Comparison of ENCODE assay signal across 11 cellular contexts in the genomic region with DNA sequence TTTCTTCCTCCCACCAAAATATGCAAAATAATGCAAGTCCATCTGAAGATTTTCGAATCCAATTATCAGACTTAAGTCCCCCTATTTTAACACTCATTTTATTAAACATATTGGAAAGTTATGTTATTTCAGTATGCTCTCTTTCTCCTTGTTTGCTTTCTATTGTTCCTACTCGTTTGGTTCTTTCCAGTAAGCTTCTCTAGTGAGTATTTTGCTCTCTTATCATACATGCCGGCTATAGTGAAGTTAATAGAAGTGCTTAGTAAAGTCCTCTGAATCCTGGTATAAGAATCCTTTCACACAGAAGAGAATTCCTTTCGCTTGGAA. TPM values are rescaled to one million over a fixed set of nuclear protein-coding genes. Genes with fewer than 3 reads are reported as not detected.
DNase-seq lines count a peak whose midpoint lies in the region; ATAC-seq and TF ChIP-seq lines count a peak whose summit lies in the region.
"Had no signal": no experiment of that assay in that cellular context is flagged by ENCODE, and none has a peak within 500 bp of the region (broad histone marks: within the 10 kb centered on the region; RNA-seq: fewer than 3 reads in every experiment).

No MANE protein-coding gene starts in this region.

- H3K4me1 ChIP-seq in A673 (ENCODE audit: insufficient read depth, low read length, poor library complexity, severe bottlenecking), result peaks cover 15% of the 10 kb centered on the region
- peaks cover 0 to 25% (median 0%) of the 10 kb centered on the region in 4 donors for H3K4me1 ChIP-seq in Peyer's patch
- H3K4me1 ChIP-seq in hepatocyte (ENCODE audit: insufficient read depth), result peaks cover 28% of the 10 kb centered on the region
- H3K4me1 ChIP-seq in sigmoid colon, result peaks cover 0 to 35% (median 20%) of the 10 kb centered on the region in 4 donors
- peaks cover 2% of the 10 kb centered on the region; the same call in 1 of the 2 replicates for H3K4me1 ChIP-seq in H9 (ENCODE audit: insufficient read depth, low read length)

- DNase-seq in A673 (ENCODE audit: low spot score) (no peak), Peyer's patch (no peak), hepatocyte (ENCODE audit: low spot score) (no peak), sigmoid colon (no peak), foreskin melanocyte (no peak), H9 (no peak)
- DNase-seq: activated T-cell treated with anti-CD3 and anti-CD28 coated beads, Interleukin-2, amount 50 U/mL, for 1 hour; NCI-H446 had no signal

- no peaks in the 10 kb centered on the region for H3K27me3 ChIP-seq in A673 (replicated peaks; ENCODE audit: insufficient read depth, low read depth, low read length, poor library complexity)
- no peaks in the 10 kb centered on the region for H3K27me3 ChIP-seq in Peyer's patch
- H3K27me3 ChIP-seq in hepatocyte, result no peaks in the 10 kb centered on the region
- no peaks in the 10 kb centered on the region for H3K27me3 ChIP-seq in sigmoid colon
- H3K27me3 ChIP-seq in H9 (ENCODE audit: insufficient read depth, low read length), result no peaks in the 10 kb centered on the region

- no peak overlapping the region for H2BK15ac ChIP-seq in H9 (ENCODE audit: low read depth, low read length)

- no peaks in the 10 kb centered on the region for H3K9me3 Mint-ChIP-seq in H9

- H3K56ac ChIP-seq in H9 (ENCODE audit: insufficient read length, low read depth, low read length), result no peak overlapping the region

- no peaks in the 10 kb centered on the region for H3K36me3 Mint-ChIP-seq in H9 (ENCODE audit: insufficient read depth in 1 of 3, low read depth in 3 of 3)

- peak overlapping the region in 1 of 3 experiments; percentile 32; a peak in 1 of 7 replicates for H3K27ac Mint-ChIP-seq in H9

- no peak overlapping the region for H2BK12ac ChIP-seq in H9 (ENCODE audit: insufficient read length, low read depth, low read length)

- H3K4me2 ChIP-seq in hepatocyte (peak overlapping the region; percentile 74), H9 (ENCODE audit: insufficient read depth, insufficient read length, low read length) (no peak overlapping the region)

- H3K14ac ChIP-seq in H9 (ENCODE audit: insufficient read depth, low read length), result no peak overlapping the region

- peak overlapping the region; percentile 25 for H3K27ac ChIP-seq in A673 (ENCODE audit: low read depth, low read length, poor library complexity, severe bottlenecking)
- peak overlapping the region in 3 of 4 donors; percentile 54 to 78 (median 61) for H3K27ac ChIP-seq in Peyer's patch
- H3K27ac ChIP-seq in hepatocyte, result peak overlapping the region; percentile 54
- H3K27ac ChIP-seq in sigmoid colon, result peak overlapping the region; percentile 64 to 88 (median 80)
- no peak overlapping the region for H3K27ac ChIP-seq in H9 (ENCODE audit: insufficient read length, low read depth, low read length)
- H3K27ac ChIP-seq: RWPE1 had no signal

- no peak overlapping the region for H3K4ac ChIP-seq in H9 (ENCODE audit: low read depth, low read length)

- H4K20me1 ChIP-seq in hepatocyte (ENCODE audit: insufficient read depth, poor library complexity, severe bottlenecking) (no peaks in the 10 kb centered on the region), H9 (ENCODE audit: control insufficient read depth, insufficient read depth, insufficient read length) (no peaks in the 10 kb centered on the region)

- no peaks in the 10 kb centered on the region for H3K27me3 Mint-ChIP-seq in H9 (ENCODE audit: low read depth)

- BruUV-seq in A673 (replicated peaks; lab: Mats Ljungman, UMichigan), result no TSS peak

- H2BK5ac ChIP-seq in H9 (ENCODE audit: insufficient read length, low read length), result no peak overlapping the region

- TF ChIP-seq EP300 in sigmoid colon (IDR thresholded peaks at IDR 0.05), result no peak

- POLR2A ChIA-PET in A673 (lab: Charles Lee; ENCODE audit: low non-redundant PET), result interaction anchor here (0.6 kb wide), 1 partner anchor 120 kb away, joined by 4 read pairs; no protein-coding TSS in a partner anchor

- no peak overlapping the region for H4K5ac ChIP-seq in H9 (ENCODE audit: insufficient read length, low read depth, low read length)

- no peak overlapping the region for H3K9ac ChIP-seq in H9 (ENCODE audit: extremely low read depth, insufficient read length, low read length)

- no peak overlapping the region for H2AK5ac ChIP-seq in H9 (ENCODE audit: insufficient read length, low read length)

- no peaks in the 10 kb centered on the region for H3K9me3 ChIP-seq in A673 (ENCODE audit: low read depth, low read length, poor library complexity, severe bottlenecking)
- no peaks in the 10 kb centered on the region for H3K9me3 ChIP-seq in Peyer's patch
- H3K9me3 ChIP-seq in hepatocyte (ENCODE audit: low read depth), result no peaks in the 10 kb centered on the region
- H3K9me3 ChIP-seq in sigmoid colon, result no peaks in the 10 kb centered on the region
- H3K9me3 ChIP-seq in H9 (ENCODE audit: control insufficient read depth, low read depth, low read length), result no peaks in the 10 kb centered on the region

- no peak overlapping the region for H2BK120ac ChIP-seq in H9 (ENCODE audit: low read depth, low read length, poor library complexity, severe bottlenecking)

- intact Hi-C loops in A673 (cut with micrococcal nuclease; ENCODE audit: unreplicated experiment), result no loop called here
- intact Hi-C loops in sigmoid colon (cut with DNase I), result loop anchor here (5.0 kb wide), 3 partner anchors 70 to 130 kb away; no protein-coding TSS in a partner anchor

- no peak overlapping the region for H3K4me3 Mint-ChIP-seq in H9

- no peak for TF ChIP-seq CTCF in A673 (conservative IDR thresholded peaks at IDR 0.05; ENCODE audit: low read depth, low read length)
- no peak for TF ChIP-seq CTCF in Peyer's patch (IDR thresholded peaks at IDR 0.05)
- no peak for TF ChIP-seq CTCF in hepatocyte (IDR thresholded peaks at IDR 0.05; ENCODE audit: poor library complexity)
- no peak for TF ChIP-seq CTCF in sigmoid colon (IDR thresholded peaks at IDR 0.05)
- no peak for TF ChIP-seq CTCF in H9 (conservative IDR thresholded peaks at IDR 0.05)

- no peaks in the 10 kb centered on the region for H3K23me2 ChIP-seq in H9 (ENCODE audit: insufficient read length, low read depth, low read length, poor library complexity, severe bottlenecking)

- CTCF ChIA-PET in A673 (lab: Charles Lee), result no interaction called here

- H3K79me1 ChIP-seq in H9 (ENCODE audit: insufficient read depth, low read depth, low read length, poor library complexity, severe bottlenecking), result no peaks in the 10 kb centered on the region

- no peak for TF ChIP-seq POLR2A in Peyer's patch (IDR thresholded peaks at IDR 0.05)
- TF ChIP-seq POLR2A in sigmoid colon (IDR thresholded peaks at IDR 0.05), result no peak

- H3K23ac ChIP-seq in H9 (ENCODE audit: insufficient read length, low read depth, low read length), result no peak overlapping the region

- H3K79me2 ChIP-seq in hepatocyte (peaks cover 50% of the 10 kb centered on the region), H9 (ENCODE audit: insufficient read depth, low read length) (no peaks in the 10 kb centered on the region)

- no peak overlapping the region for H4K8ac ChIP-seq in H9 (replicated peaks; ENCODE audit: insufficient read length, low read depth, low read length)

- no peaks in the 10 kb centered on the region for H3K9me2 ChIP-seq in hepatocyte (replicated peaks; ENCODE audit: insufficient read depth)

- ATAC-seq in HG03095 (IDR thresholded peaks at IDR 0.05; ENCODE audit: unreplicated experiment) (no peak), GM21576 (IDR thresholded peaks at IDR 0.05; ENCODE audit: unreplicated experiment) (no peak)

- no peak overlapping the region for H2BK20ac ChIP-seq in H9 (ENCODE audit: low read depth, low read length, poor library complexity, severe bottlenecking)

- no peak overlapping the region for H4K91ac ChIP-seq in H9 (ENCODE audit: insufficient read length, low read depth, low read length)

- 50% methylated on average over 4 of the region's 4 CpGs for WGBS in hepatocyte (ENCODE audit: low lambda C conversion rate, missing lambda C conversion rate)
- 2 to 12% methylated on average over 4 of the region's 4 CpGs for WGBS in sigmoid colon, 2 donors
- no CpG with 5 or more reads among the region's 4 CpGs for WGBS in H9 (ENCODE audit: extremely low coverage, insufficient read length, low lambda C conversion rate)

- H3K4me1 Mint-ChIP-seq in H9, result peaks cover 11 to 15% of the 10 kb centered on the region in 2 experiments

- H3K36me3 ChIP-seq in A673 (ENCODE audit: insufficient read depth, low read length, poor library complexity, severe bottlenecking) (no peaks in the 10 kb centered on the region), Peyer's patch (no peaks in the 10 kb centered on the region), hepatocyte (replicated peaks; ENCODE audit: insufficient read depth, low read depth) (no peaks in the 10 kb centered on the region), sigmoid colon (no peaks in the 10 kb centered on the region)

- peak overlapping the region; percentile 8 for H3K4me3 ChIP-seq in A673 (ENCODE audit: low read depth, low read length, poor library complexity, severe bottlenecking)
- H3K4me3 ChIP-seq in Peyer's patch, result peak overlapping the region in 3 of 4 donors; percentile 22 to 55 (median 52)
- peak overlapping the region; percentile 34 for H3K4me3 ChIP-seq in hepatocyte
- peak overlapping the region; percentile 44 to 58 (median 49) for H3K4me3 ChIP-seq in sigmoid colon

- no peak overlapping the region for H3K18ac ChIP-seq in H9 (ENCODE audit: insufficient read length, low read depth, low read length)

- no peak overlapping the region for H3T11ph ChIP-seq in H9 (ENCODE audit: low read length)

- H2AFZ ChIP-seq in hepatocyte, result peak overlapping the region; percentile 40
- H2AFZ ChIP-seq in H9 (ENCODE audit: low read length), result no peak overlapping the region

RNA-seq across cellular contexts. Expression of a gene that starts 0.5 kb away (rescaled TPM):
- total RNA-seq in A673 (2021), result 8.7 and 8.8 TPM in 2 replicates
- total RNA-seq in Peyer's patch, result 100 to 1,000 TPM; 184 to 561 (median 251) TPM
- total RNA-seq in hepatocyte, result 529 and 563 TPM in 2 replicates
- 201 and 243 TPM in 2 replicates for polyA plus RNA-seq in hepatocyte
- 100 to 1,000 TPM; 241 to 353 (median 300) TPM for total RNA-seq in sigmoid colon
- 100 to 1,000 TPM in 2 of 3 donors, 10 to 100 TPM in 1; 52.6 to 186 (median 166) TPM for polyA plus RNA-seq in sigmoid colon
- 0.68 and 1.1 TPM in 2 replicates for total RNA-seq in H9 (2021)

Comparison
In these comparisons a context has a peak if more than half of its experiments do, and no peak if none do; other contexts are left out.
1. RNA of a gene that starts 0.5 kb away (total RNA-seq): 529 to 563 TPM in hepatocyte, 241 to 353 TPM in sigmoid colon and 184 to 561 TPM in Peyer's patch; 8.7 to 8.8 TPM in A673 and 0.68 to 1.1 TPM in H9; every median in the first group is over 10 times any median in the second.
2. Peak in every context shown above with its lines, with median percentiles within 50 percentile points of each other: H3K4me3 ChIP-seq.